11 cellular contexts compared by ENCODE assay signal in genomic region chr2:3267869-3268704, GRCh38.
"Had no signal": no experiment of that assay in that cellular context is flagged by ENCODE, and none has a peak within 500 bp of the region (broad histone marks: within the 10 kb centered on the region; RNA-seq: fewer than 3 reads in every experiment).

No MANE protein-coding gene starts in this region.

- H3K4me1 Mint-ChIP-seq: activated naive CD4-positive, alpha-beta T cell treated with anti-CD3 and anti-CD28 coated beads, Interleukin-2, amount 50 U/mL, for 24 hours; memory B cell had no signal

- H3K4me3 Mint-ChIP-seq: activated naive CD4-positive, alpha-beta T cell treated with anti-CD3 and anti-CD28 coated beads, Interleukin-2, amount 50 U/mL, for 24 hours; immature natural killer cell; memory B cell had no signal

- FAIRE-seq: pancreas had no signal

- H3K4me3 ChIP-seq: pancreas, transverse colon had no signal

- H3K36me3 ChIP-seq: pancreas, transverse colon had no signal

- DNase-seq: activated T-cell treated with anti-CD3 and anti-CD28 coated beads, Interleukin-2, amount 50 U/mL, for 1 hour; dermis blood vessel endothelial cell; left colon; retina; stimulated activated CD4-positive, alpha-beta T cell treated with anti-CD3 and anti-CD28 coated beads, Interleukin-4, amount 100 ng/mL, for 4 hours; transverse colon had no signal

- H3K9me3 Mint-ChIP-seq: activated naive CD4-positive, alpha-beta T cell treated with anti-CD3 and anti-CD28 coated beads, Interleukin-2, amount 50 U/mL, for 24 hours; immature natural killer cell; memory B cell had no signal

- H3K27ac Mint-ChIP-seq: activated naive CD4-positive, alpha-beta T cell treated with anti-CD3 and anti-CD28 coated beads, Interleukin-2, amount 50 U/mL, for 24 hours; immature natural killer cell; memory B cell had no signal

- H3K27ac ChIP-seq: pancreas, transverse colon had no signal

- H3K27me3 ChIP-seq: pancreas, transverse colon had no signal

- H3K4me1 ChIP-seq: pancreas, transverse colon had no signal

- ATAC-seq: activated CD4-positive, CD25-positive, alpha-beta regulatory T cell treated with anti-CD3 and anti-CD28 coated beads, Interleukin-2, amount 50 U/mL, for 24 hours; left colon; pancreas had no signal

- H3K27me3 Mint-ChIP-seq: activated naive CD4-positive, alpha-beta T cell treated with anti-CD3 and anti-CD28 coated beads, Interleukin-2, amount 50 U/mL, for 24 hours; memory B cell had no signal

- H3K9me3 ChIP-seq: pancreas, transverse colon had no signal
